Comparison of ENCODE assay signal across 1 cellular context in genomic region chr7:55180821-55181542, GRCh38.
TF ChIP-seq lines count a peak whose summit lies in the region.

No MANE protein-coding gene starts in this region.

TF ChIP-seq in HEK293T, 16 proteins besides CTCF, POLR2A, EP300 and RAD21:
- TF ChIP-seq FOXM1 (IDR thresholded peaks at IDR 0.05; ENCODE audit: borderline replicate concordance): no peak
- TF ChIP-seq HDGF (IDR thresholded peaks at IDR 0.05; ENCODE audit: borderline replicate concordance): no peak
- TF ChIP-seq LEF1 (IDR thresholded peaks at IDR 0.05; ENCODE audit: borderline replicate concordance): no peak
- TF ChIP-seq L3MBTL2 (conservative IDR thresholded peaks at IDR 0.05): no peak
- no peak for TF ChIP-seq SUZ12 (IDR thresholded peaks at IDR 0.05)
